Comparison of ENCODE assay signal across 8 cellular contexts in genomic region chr1:99685516-99686180, GRCh38. TPM values are rescaled to one million over a fixed set of nuclear protein-coding genes. Genes with fewer than 3 reads are reported as not detected.
A peak's percentile ranks its signal among the peaks of the same experiment; 100 is the strongest.
DNase-seq lines count a peak whose midpoint lies in the region; ATAC-seq and TF ChIP-seq lines count a peak whose summit lies in the region.

No MANE protein-coding gene starts in this region.

- H3K4me3 ChIP-seq in GM06990 (replicated peaks; ENCODE audit: low read depth, low read length) (no peak overlapping the region), PC-3 (ENCODE audit: low read length) (no peak overlapping the region), adipocyte (ENCODE audit: low read length) (peak overlapping the region; percentile 7)

- H3K4me2 ChIP-seq in PC-3 (ENCODE audit: low read length) = no peak overlapping the region

- 0 out of 2 replicates have a peak overlapping the region, but pooled peaks have one; percentile 8 for H2AFZ ChIP-seq in PC-3 (ENCODE audit: low read length)

- no peaks in the 10 kb centered on the region for H3K9me2 ChIP-seq in PC-3 (replicated peaks; ENCODE audit: low read length)

- TF ChIP-seq CTCF in GM06990 (IDR thresholded peaks at IDR 0.05; ENCODE audit: insufficient read depth, low read length, poor library complexity, severe bottlenecking) = peak; percentile 79
- TF ChIP-seq CTCF in PC-3 (conservative IDR thresholded peaks at IDR 0.05; ENCODE audit: low read depth, low read length) = peak; percentile 84

- H3K27ac ChIP-seq in PC-3 (ENCODE audit: low read length) = no peak overlapping the region

- POLR2A ChIA-PET in PC-3 (lab: Charles Lee; ENCODE audit: unreplicated experiment) = no interaction called here

- no peaks in the 10 kb centered on the region for H3F3A ChIP-seq in PC-3 (ENCODE audit: low read length, unreplicated experiment)

- H3K4me1 ChIP-seq in PC-3 (ENCODE audit: insufficient read depth, low read length) (peaks cover 12% of the 10 kb centered on the region), adipocyte (ENCODE audit: control insufficient read depth, insufficient read depth, low read length) (peaks cover 41% of the 10 kb centered on the region)

- ATAC-seq in GM21717 (IDR thresholded peaks at IDR 0.05; ENCODE audit: unreplicated experiment) = peak; percentile 91
- peak; percentile 78 for ATAC-seq in PC-3
- ATAC-seq in left ventricle myocardium superior = peak; percentile 90
- peak; percentile 92 for ATAC-seq in sciatic nerve

- no peaks in the 10 kb centered on the region for H3K9me3 ChIP-seq in PC-3 (ENCODE audit: low read length)
- H3K9me3 ChIP-seq in adipocyte (ENCODE audit: control insufficient read depth, low read length) = no peaks in the 10 kb centered on the region

- no peaks in the 10 kb centered on the region for H3K36me3 ChIP-seq in GM06990 (ENCODE audit: control insufficient read depth, insufficient read depth, low read length)
- 0 out of 2 replicates have a peak, but pooled peaks cover 3% of the 10 kb centered on the region for H3K36me3 ChIP-seq in PC-3 (ENCODE audit: low read depth, low read length)
- H3K36me3 ChIP-seq in adipocyte (ENCODE audit: control insufficient read depth, insufficient read depth, low read length, severe bottlenecking) = peaks cover 40% of the 10 kb centered on the region

- H3K79me2 ChIP-seq in PC-3 (ENCODE audit: low read length) = no peaks in the 10 kb centered on the region

- no peaks in the 10 kb centered on the region for H4K20me1 ChIP-seq in PC-3 (ENCODE audit: low read length)

- DNase-seq in GM06990 (ENCODE audit: extremely low read depth, insufficient read length) = peak; percentile 25
- DNase-seq in HuH-7 (ENCODE audit: low spot score) = peak; percentile 35
- DNase-seq in PC-3 = peak; percentile 77
- peak; percentile 95 for DNase-seq in adipocyte (ENCODE audit: low read depth)
- peak; percentile 75 for DNase-seq in left ventricle myocardium superior
- peak; percentile 73 for DNase-seq in sciatic nerve (ENCODE audit: low spot score)
- DNase-seq in GM19238 (ENCODE audit: insufficient read length, low spot score) = no peak

- intact Hi-C loops in PC-3 (cut with micrococcal nuclease) = loop anchor here (1.0 kb wide), 1 partner anchor 26 kb away; no protein-coding TSS in a partner anchor
- intact Hi-C loops in left ventricle myocardium superior (cut with micrococcal nuclease) = no loop called here
- intact Hi-C loops in sciatic nerve (cut with DNase I) = no loop called here

- CTCF ChIA-PET in PC-3 (lab: Charles Lee) = interaction anchor here (1.2 kb wide), 1 partner anchor 16 kb away, joined by 3 read pairs; no protein-coding TSS in a partner anchor

- no TSS peak for BruUV-seq in PC-3 (replicated peaks; lab: Mats Ljungman, UMichigan)

- H3K9ac ChIP-seq in PC-3 (ENCODE audit: low read length) = no peak overlapping the region
- peak overlapping the region; percentile 40 for H3K9ac ChIP-seq in adipocyte (ENCODE audit: low read length)

- H3K27me3 ChIP-seq in GM06990 (replicated peaks; ENCODE audit: control insufficient read depth, insufficient read depth, low read length) (no peaks in the 10 kb centered on the region), PC-3 (ENCODE audit: low read length) (no peaks in the 10 kb centered on the region), adipocyte (replicated peaks; ENCODE audit: control insufficient read depth, insufficient read depth, low read length) (no peaks in the 10 kb centered on the region)

RNA-seq across cellular contexts. Expression of gene PALMD, which starts 39.7 kb away (rescaled TPM):
- total RNA-seq in PC-3 (2014; rRNA removed) (8.0 and 8.2 TPM in 2 replicates), left ventricle myocardium superior (115 TPM), sciatic nerve (119 TPM)

Comparison
In these comparisons a context has a peak if more than half of its experiments do, and no peak if none do; other contexts are left out.
1. RNA of gene PALMD, which starts 39.7 kb away (total RNA-seq): 119 TPM in sciatic nerve (single experiment) and 115 TPM in left ventricle myocardium superior (single experiment); 8.0 to 8.2 TPM in PC-3; every median in the first group is over 10 times any median in the second.
2. Peak in every context shown above with its lines, with median percentiles within 50 percentile points of each other: ATAC-seq.